ENCODE assay signal across 17 cellular contexts in the genomic region with DNA sequence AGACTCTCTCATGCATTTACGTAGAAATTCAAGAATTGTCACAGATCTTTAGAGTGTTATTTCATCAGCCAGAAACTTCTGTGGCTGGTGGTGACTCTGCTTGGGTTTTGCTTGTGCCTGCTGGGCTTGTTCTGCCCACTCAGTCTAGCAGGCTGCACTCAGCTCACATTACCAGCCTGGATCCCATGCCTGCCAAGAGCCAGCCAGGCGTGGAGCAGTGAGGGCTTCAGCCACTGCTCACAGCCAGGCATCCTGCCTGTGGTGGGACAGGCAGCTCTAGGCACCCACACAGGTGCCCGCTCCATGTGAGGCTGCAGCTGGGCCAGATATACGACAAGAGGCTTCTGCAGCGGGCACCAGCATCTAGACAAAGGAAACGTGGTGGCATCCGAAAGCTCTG.
DNase-seq lines count a peak whose midpoint lies in the region; ATAC-seq and TF ChIP-seq lines count a peak whose summit lies in the region.
"Had no signal": no experiment of that assay in that cellular context is flagged by ENCODE, and none has a peak within 500 bp of the region (broad histone marks: within the 10 kb centered on the region; RNA-seq: fewer than 3 reads in every experiment).

No MANE protein-coding gene starts in this region.

- no peaks in the 10 kb centered on the region for H3K9me3 ChIP-seq in endodermal cell (ENCODE audit: control insufficient read depth, low read length)
- H3K9me3 ChIP-seq: BLaER1 had no signal

- WGBS in endodermal cell (ENCODE audit: insufficient coverage in 1 of 2, insufficient read length in 1 of 2), 2 experiments = 86 to 91% methylated on average over 4 to 7 of the region's 7 CpGs

- H3K36me3 ChIP-seq in endodermal cell (ENCODE audit: control insufficient read depth, insufficient read depth, low read length) = no peaks in the 10 kb centered on the region
- H3K36me3 ChIP-seq: BLaER1 had no signal

- no peaks in the 10 kb centered on the region for H3K4me1 ChIP-seq in endodermal cell (ENCODE audit: control insufficient read depth, insufficient read depth, low read length)
- H3K4me1 ChIP-seq: BLaER1 had no signal

- ATAC-seq in Right ventricle myocardium inferior (no peak), left ventricle myocardium superior (no peak), GM18502 (IDR thresholded peaks at IDR 0.05; ENCODE audit: poor library complexity, unreplicated experiment) (no peak), HG02588 (IDR thresholded peaks at IDR 0.05; ENCODE audit: unreplicated experiment) (no peak)
- ATAC-seq: Panc1 had no signal

- DNase-seq in Right ventricle myocardium inferior (ENCODE audit: missing footprints) = peak; percentile 43
- DNase-seq in left ventricle myocardium superior = no peak
- peak; percentile 43 for DNase-seq in endodermal cell
- DNase-seq in nephron progenitor cell = peak; percentile 19
- DNase-seq in cerebellum (ENCODE audit: low spot score) = no peak
- no peak for DNase-seq in ecto neural progenitor cell (ENCODE audit: low spot score)
- DNase-seq: DND-41, GDM1, GM23248, NCI-H1092, NCI-H146, NCI-H2081, NCI-H524 had no signal

- intact Hi-C loops in Right ventricle myocardium inferior (cut with DNase I) = no loop called here
- intact Hi-C loops in left ventricle myocardium superior (cut with micrococcal nuclease) = no loop called here

- H3K4me3 ChIP-seq in endodermal cell (ENCODE audit: low read length) = no peak overlapping the region
- H3K4me3 ChIP-seq: BLaER1, GM23248 had no signal

- TF ChIP-seq CTCF in endodermal cell (conservative IDR thresholded peaks at IDR 0.05) (no peak), nephron progenitor cell (IDR thresholded peaks at IDR 0.05) (no peak)

- no peaks in the 10 kb centered on the region for H3K9me3 Mint-ChIP-seq in endodermal cell
- no peaks in the 10 kb centered on the region for H3K9me3 Mint-ChIP-seq in nephron progenitor cell

- H3K27ac ChIP-seq in endodermal cell (ENCODE audit: low read depth, low read length) = no peak overlapping the region
- H3K27ac ChIP-seq: BLaER1, GM23248 had no signal

- no peak overlapping the region for H3K4me3 Mint-ChIP-seq in endodermal cell
- no peak overlapping the region for H3K4me3 Mint-ChIP-seq in nephron progenitor cell

- no peak overlapping the region for H3K27ac Mint-ChIP-seq in endodermal cell
- no peak overlapping the region for H3K27ac Mint-ChIP-seq in nephron progenitor cell

- H3K27me3 Mint-ChIP-seq in endodermal cell (ENCODE audit: insufficient read depth) (no peaks in the 10 kb centered on the region), nephron progenitor cell (ENCODE audit: low read depth, poor library complexity) (no peaks in the 10 kb centered on the region)

- no peaks in the 10 kb centered on the region for H3K27me3 ChIP-seq in endodermal cell (ENCODE audit: control insufficient read depth, insufficient read depth, low read length, poor library complexity, severe bottlenecking)
- H3K27me3 ChIP-seq: BLaER1 had no signal

- no peaks in the 10 kb centered on the region for H3K36me3 Mint-ChIP-seq in endodermal cell (ENCODE audit: low read depth)
- no peaks in the 10 kb centered on the region for H3K36me3 Mint-ChIP-seq in nephron progenitor cell (ENCODE audit: low read depth)

- no peak overlapping the region for H3K9ac ChIP-seq in endodermal cell (ENCODE audit: extremely low read depth, low read length, poor library complexity, severe bottlenecking)
- H3K9ac ChIP-seq: BLaER1, GM23248 had no signal

- H3K4me1 Mint-ChIP-seq in endodermal cell = peaks cover 2% of the 10 kb centered on the region
- peaks cover 3% of the 10 kb centered on the region for H3K4me1 Mint-ChIP-seq in nephron progenitor cell

Comparison
In these comparisons a context has a peak if more than half of its experiments do, and no peak if none do; other contexts are left out.
1. DNase-seq: peak in Right ventricle myocardium inferior (single experiment), endodermal cell (single experiment) and nephron progenitor cell (single experiment); none in left ventricle myocardium superior (single experiment), cerebellum (single experiment) and ecto neural progenitor cell (single experiment).